In the genomic region with DNA sequence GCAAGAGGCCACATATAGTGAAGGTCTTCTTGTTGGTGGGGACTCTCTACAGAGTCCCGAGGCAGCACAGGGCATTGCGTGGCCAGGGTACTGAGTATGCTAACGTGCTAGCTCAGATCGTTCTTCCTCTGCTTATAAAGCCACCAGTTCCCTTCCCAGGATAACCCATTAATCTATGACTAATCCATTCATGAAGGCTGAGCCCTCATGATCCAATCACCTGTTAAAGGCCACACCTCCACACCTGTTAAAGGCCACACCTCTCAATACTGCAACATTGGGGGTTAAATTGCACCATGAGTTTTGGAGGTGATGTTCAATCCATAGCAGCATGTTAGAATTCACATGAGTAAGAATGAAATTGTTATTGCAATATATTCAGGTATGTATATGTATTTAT, we compare ENCODE assay signal across 29 cellular contexts.
"Had no signal": no experiment of that assay in that cellular context is flagged by ENCODE, and none has a peak within 500 bp of the region (broad histone marks: within the 10 kb centered on the region; RNA-seq: fewer than 3 reads in every experiment).

No MANE protein-coding gene starts in this region.

- H3K4me3 ChIP-seq: breast epithelium, Peyer's patch, SJSA1 had no signal

- DNase-seq: activated CD4-positive, alpha-beta T cell treated with anti-CD3 and anti-CD28 coated beads for 36 hours; activated CD8-positive, alpha-beta memory T cell treated with anti-CD3 and anti-CD28 coated beads, Interleukin-2, amount 50 U/mL, for 4 hours; activated CD8-positive, alpha-beta T cell treated with anti-CD3 and anti-CD28 coated beads for 36 hours; activated effector memory CD4-positive, alpha-beta T cell treated with Interleukin-2 at 50 U/mL for 16 hours; activated naive CD4-positive, alpha-beta T cell; activated T-cell treated with anti-CD3 and anti-CD28 coated beads, Interleukin-2, amount 50 U/mL, for 1 hour; aorta; caudate nucleus; IMR-90; Kasumi-1; KBM-7; MV-4-11; NCI-H1092 treated with DMSO at 0.1 percent for 48 hours; NCI-H1417 treated with DMSO at 0.1 percent for 48 hours; NCI-H1694; NCI-H2029 treated with DMSO at 0.1 percent for 48 hours; NCI-H2227 treated with DMSO at 0.1 percent for 48 hours; NCI-H446 treated with DMSO at 0.1 percent for 48 hours; NCI-H524 treated with DMSO at 0.1 percent for 48 hours; NCI-H774; NK-92 treated with Interleukin-12 subunit alpha and Interleukin-12 subunit beta, amount 100 ng/mL, for 24 hours; OCI-M1; Peyer's patch; SHP77; T-helper 2 cell; T1000 had no signal

- H3K4me1 ChIP-seq: breast epithelium had no signal

- H3K27ac ChIP-seq: breast epithelium, Peyer's patch, RWPE1, SJSA1 had no signal

- H3K27me3 ChIP-seq: Peyer's patch had no signal

- H3K9me3 ChIP-seq: breast epithelium, Peyer's patch, SJSA1 had no signal

- ATAC-seq: activated CD4-positive, alpha-beta T cell treated with anti-CD3 and anti-CD28 coated beads for 36 hours; activated CD8-positive, alpha-beta T cell treated with anti-CD3 and anti-CD28 coated beads for 36 hours had no signal

- H3K36me3 ChIP-seq: breast epithelium, Peyer's patch, SJSA1 had no signal
